In genomic region chr6:28816339-28816908, GRCh38 we compare ENCODE assay signal across 16 cellular contexts.
DNase-seq lines count a peak whose midpoint lies in the region; ATAC-seq, FAIRE-seq and TF ChIP-seq lines count a peak whose summit lies in the region.
"Had no signal": no experiment of that assay in that cellular context is flagged by ENCODE, and none has a peak within 500 bp of the region (broad histone marks: within the 10 kb centered on the region; RNA-seq: fewer than 3 reads in every experiment).

No MANE protein-coding gene starts in this region.

- H2AFZ ChIP-seq in HepG2 (ENCODE audit: low read length) (no peak overlapping the region), fibroblast of lung (ENCODE audit: low read length) (no peak overlapping the region)
- H2AFZ ChIP-seq: parathyroid adenoma had no signal

- H4K20me1 ChIP-seq in HepG2 (ENCODE audit: insufficient read depth, low read length) (no peaks in the 10 kb centered on the region), fibroblast of lung (ENCODE audit: control insufficient read depth, extremely low read depth, insufficient read depth, low read length) (no peaks in the 10 kb centered on the region)

- H3K79me2 ChIP-seq in HepG2 (ENCODE audit: insufficient read depth, low read length) = no peaks in the 10 kb centered on the region
- no peaks in the 10 kb centered on the region for H3K79me2 ChIP-seq in fibroblast of lung (ENCODE audit: control insufficient read depth, insufficient read depth, low read length)
- H3K79me2 ChIP-seq: parathyroid adenoma had no signal

- TF ChIP-seq EP300 in HepG2 (IDR thresholded peaks at IDR 0.05; ENCODE audit: low read depth in 2 of 2, low read length in 2 of 2) (no peak), HepG2 (CRISPR knock-in tag; IDR thresholded peaks at IDR 0.05; ENCODE audit: borderline replicate concordance) (no peak)

- no peak for TF ChIP-seq CTCF in HepG2 (CRISPR knock-in tag; IDR thresholded peaks at IDR 0.05)
- no peak for TF ChIP-seq CTCF in right lobe of liver (IDR thresholded peaks at IDR 0.05)
- no peak for TF ChIP-seq CTCF in RWPE2 (IDR thresholded peaks at IDR 0.05; ENCODE audit: poor library complexity, severe bottlenecking)
- no peak for TF ChIP-seq CTCF in fibroblast of lung (conservative IDR thresholded peaks at IDR 0.05 in 1 of 2, IDR thresholded peaks at IDR 0.05 in 1 of 2; ENCODE audit: low read depth in 1 of 2, low read length in 2 of 2)

- TF ChIP-seq POLR2A in HepG2 (IDR thresholded peaks at IDR 0.05; ENCODE audit: insufficient read depth in 1 of 2, low read depth in 2 of 2, low read length in 2 of 2) = no peak
- no peak for TF ChIP-seq POLR2A in right lobe of liver (IDR thresholded peaks at IDR 0.05)

- no peak overlapping the region for H3K9ac ChIP-seq in HepG2 (ENCODE audit: insufficient read depth, low read depth, low read length)
- H3K9ac ChIP-seq in fibroblast of lung (ENCODE audit: insufficient read depth, low read length) = no peak overlapping the region
- H3K9ac ChIP-seq: parathyroid adenoma, SK-N-SH had no signal

- POLR2A ChIA-PET in HepG2 (lab: Yijun Ruan, JAX) = no interaction called here

- peak overlapping the region; percentile 82 for H3K4me2 ChIP-seq in HepG2 (ENCODE audit: low read depth, low read length)
- H3K4me2 ChIP-seq in fibroblast of lung (ENCODE audit: extremely low read depth, insufficient read depth, low read length) = peak overlapping the region; percentile 78
- H3K4me2 ChIP-seq: SK-N-SH had no signal

- H3K9me3 ChIP-seq in HepG2 (ENCODE audit: low read length) (no peaks in the 10 kb centered on the region), right lobe of liver (no peaks in the 10 kb centered on the region), RWPE2 (ENCODE audit: severe bottlenecking) (no peaks in the 10 kb centered on the region), fibroblast of lung (ENCODE audit: control insufficient read depth, insufficient read depth, low read depth, low read length) (no peaks in the 10 kb centered on the region)
- H3K9me3 ChIP-seq: colonic mucosa, SK-N-SH, tibial nerve had no signal

- no peak for FAIRE-seq in HepG2 (lab: Jason Lieb, UNC)
- FAIRE-seq: islet of Langerhans had no signal

- 11% methylated on average over 15 of the region's 15 CpGs for WGBS in HepG2 (ENCODE audit: low lambda C conversion rate)
- WGBS in right lobe of liver (ENCODE audit: insufficient coverage, low coverage, low lambda C conversion rate, missing lambda C conversion rate) = 7% methylated on average over 15 of the region's 15 CpGs

- CTCF ChIA-PET in HepG2 (lab: Yijun Ruan, JAX; ENCODE audit: low intra/inter-chr PET ratio, low total read pairs) = no interaction called here

- H3K27ac ChIP-seq in HepG2 (ENCODE audit: extremely low read length, insufficient read depth, low read length) = no peak overlapping the region
- no peak overlapping the region for H3K27ac ChIP-seq in right lobe of liver
- H3K27ac ChIP-seq in RWPE2 (ENCODE audit: poor library complexity, severe bottlenecking) = no peak overlapping the region
- H3K27ac ChIP-seq in fibroblast of lung (ENCODE audit: insufficient read depth, low read length) = no peak overlapping the region
- no peak overlapping the region for H3K27ac ChIP-seq in substantia nigra (ENCODE audit: low read depth, low read length, poor library complexity, severe bottlenecking)
- H3K27ac ChIP-seq: colonic mucosa, parathyroid adenoma, tibial nerve had no signal

- peaks cover 57% of the 10 kb centered on the region for H3K4me1 ChIP-seq in HepG2 (ENCODE audit: insufficient read depth, low read length)
- no peaks in the 10 kb centered on the region for H3K4me1 ChIP-seq in right lobe of liver
- H3K4me1 ChIP-seq in RWPE2 (ENCODE audit: insufficient read depth, poor library complexity, severe bottlenecking) = peaks cover 6% of the 10 kb centered on the region
- H3K4me1 ChIP-seq in fibroblast of lung (ENCODE audit: control insufficient read depth, extremely low read depth, insufficient read depth, low read length) = no peaks in the 10 kb centered on the region
- H3K4me1 ChIP-seq: colonic mucosa, parathyroid adenoma, tibial nerve had no signal

- H3K4me3 ChIP-seq in HepG2 (replicated peaks in 1 of 3; ENCODE audit: insufficient read depth in 1 of 3, low read depth in 2 of 3, low read length in 3 of 3) (peak overlapping the region; percentile 48 to 65 (median 49)), right lobe of liver (no peak overlapping the region), RWPE2 (ENCODE audit: severe bottlenecking) (peak overlapping the region; percentile 26), fibroblast of lung (replicated peaks in 1 of 4; ENCODE audit: control extremely low read depth in 1 of 4, insufficient read depth in 1 of 4, low read depth in 3 of 4, low read length in 4 of 4) (peak overlapping the region in 1 of 4 experiments; percentile 32)
- H3K4me3 ChIP-seq: colonic mucosa, tibial nerve had no signal

- no peak for TF ChIP-seq RAD21 in HepG2 (CRISPR knock-in tag; IDR thresholded peaks at IDR 0.05)

- intact Hi-C loops in HepG2 (cut with micrococcal nuclease; ENCODE audit: unreplicated experiment) (loop anchor here (2.0 kb wide), 1 partner anchor 14 kb away; no protein-coding TSS in a partner anchor), right lobe of liver (cut with DNase I) (no loop called here)

- DNase-seq in HepG2 (ENCODE audit: low spot score) = no peak
- DNase-seq in right lobe of liver = no peak
- no peak for DNase-seq in RWPE2 (ENCODE audit: low spot score)
- DNase-seq in fibroblast of lung (ENCODE audit: low read depth in 2 of 2) = no peak
- DNase-seq in substantia nigra (lab: John Stamatoyannopoulos, UW) = no peak
- no peak for DNase-seq in activated CD4-positive, CD25-positive, alpha-beta regulatory T cell (lab: John Stamatoyannopoulos, UW)
- no peak for DNase-seq in NCI-H2171 (lab: John Stamatoyannopoulos, UW)
- DNase-seq in stimulated activated CD4-positive, alpha-beta T cell treated with anti-CD3 and anti-CD28 coated beads, Interleukin-4, amount 100 ng/mL, for 4 hours = no peak
- DNase-seq: activated CD8-positive, alpha-beta memory T cell treated with anti-CD3 and anti-CD28 coated beads, Interleukin-2, amount 10 ng/mL, durations not matched to agents 7 days and 5 days; Kasumi-1; NCI-H2029; SK-N-SH had no signal

- ATAC-seq in HepG2 (peak; percentile 56), right lobe of liver (no peak), RWPE2 (ENCODE audit: low read depth) (no peak)
- ATAC-seq: activated CD8-positive, alpha-beta memory T cell treated with anti-CD3 and anti-CD28 coated beads, Interleukin-2, amount 10 ng/mL, durations not matched to agents 7 days and 5 days had no signal

- in situ Hi-C loops in HepG2 (cut with HindIII; ENCODE audit: extremely low pct_ligation_motif_present, low pct_unique_long_range_greater_than_20kb) = no loop called here

- H3K36me3 ChIP-seq in HepG2 (replicated peaks in 1 of 2; ENCODE audit: control insufficient read depth in 1 of 2, insufficient read depth in 2 of 2, low read length in 2 of 2) (no peaks in the 10 kb centered on the region), right lobe of liver (no peaks in the 10 kb centered on the region), RWPE2 (ENCODE audit: low read depth) (no peaks in the 10 kb centered on the region), fibroblast of lung (ENCODE audit: control insufficient read depth, insufficient read depth, low read length) (no peaks in the 10 kb centered on the region)
- H3K36me3 ChIP-seq: colonic mucosa, tibial nerve had no signal

- BruUV-seq in HepG2 (replicated peaks; lab: Mats Ljungman, UMichigan) = no TSS peak

- H3K27me3 ChIP-seq in HepG2 (ENCODE audit: control insufficient read depth in 1 of 2, insufficient read depth in 2 of 2, low read length in 2 of 2) (peaks cover 11 to 41% of the 10 kb centered on the region in 2 experiments), right lobe of liver (peaks cover 4 to 42% of the 10 kb centered on the region in 2 donors), RWPE2 (ENCODE audit: insufficient read depth, poor library complexity, severe bottlenecking) (peaks cover 83% of the 10 kb centered on the region), fibroblast of lung (ENCODE audit: control insufficient read depth, insufficient read depth, low read length) (peaks cover 27% of the 10 kb centered on the region)

TF ChIP-seq in HepG2, 621 proteins besides CTCF, POLR2A, EP300 and RAD21 (continues in another document):
- TF ChIP-seq FOXP1 (IDR thresholded peaks at IDR 0.05) (no peak), FOXP1 (CRISPR knock-in tag; IDR thresholded peaks at IDR 0.05) (no peak), SMYD3 (CRISPR knock-in tag; IDR thresholded peaks at IDR 0.05) (no peak), ZMYM3 (CRISPR knock-in tag; IDR thresholded peaks at IDR 0.05) (no peak), ZNF503 (CRISPR knock-in tag; IDR thresholded peaks at IDR 0.05) (no peak)

Comparison
In these comparisons a context has a peak if more than half of its experiments do, and no peak if none do; other contexts are left out.
1. H3K4me3 ChIP-seq: peak in HepG2 (3 of 3) and RWPE2 (single experiment); none in right lobe of liver (0 of 3).